1 cellular context compared by ENCODE assay signal in genomic region chr7:22105550-22105949, GRCh38.
TF ChIP-seq lines count a peak whose summit lies in the region.

No MANE protein-coding gene starts in this region.

TF ChIP-seq in K562, 482 proteins besides CTCF, POLR2A, EP300 and RAD21:
- TF ChIP-seq GMEB1 (CRISPR knock-in tag; IDR thresholded peaks at IDR 0.05) (no peak), SAP30 (IDR thresholded peaks at IDR 0.05; ENCODE audit: borderline replicate concordance, insufficient read depth, low read depth, low read length, poor library complexity, severe bottlenecking) (no peak)
- TF ChIP-seq, protein P1, sequence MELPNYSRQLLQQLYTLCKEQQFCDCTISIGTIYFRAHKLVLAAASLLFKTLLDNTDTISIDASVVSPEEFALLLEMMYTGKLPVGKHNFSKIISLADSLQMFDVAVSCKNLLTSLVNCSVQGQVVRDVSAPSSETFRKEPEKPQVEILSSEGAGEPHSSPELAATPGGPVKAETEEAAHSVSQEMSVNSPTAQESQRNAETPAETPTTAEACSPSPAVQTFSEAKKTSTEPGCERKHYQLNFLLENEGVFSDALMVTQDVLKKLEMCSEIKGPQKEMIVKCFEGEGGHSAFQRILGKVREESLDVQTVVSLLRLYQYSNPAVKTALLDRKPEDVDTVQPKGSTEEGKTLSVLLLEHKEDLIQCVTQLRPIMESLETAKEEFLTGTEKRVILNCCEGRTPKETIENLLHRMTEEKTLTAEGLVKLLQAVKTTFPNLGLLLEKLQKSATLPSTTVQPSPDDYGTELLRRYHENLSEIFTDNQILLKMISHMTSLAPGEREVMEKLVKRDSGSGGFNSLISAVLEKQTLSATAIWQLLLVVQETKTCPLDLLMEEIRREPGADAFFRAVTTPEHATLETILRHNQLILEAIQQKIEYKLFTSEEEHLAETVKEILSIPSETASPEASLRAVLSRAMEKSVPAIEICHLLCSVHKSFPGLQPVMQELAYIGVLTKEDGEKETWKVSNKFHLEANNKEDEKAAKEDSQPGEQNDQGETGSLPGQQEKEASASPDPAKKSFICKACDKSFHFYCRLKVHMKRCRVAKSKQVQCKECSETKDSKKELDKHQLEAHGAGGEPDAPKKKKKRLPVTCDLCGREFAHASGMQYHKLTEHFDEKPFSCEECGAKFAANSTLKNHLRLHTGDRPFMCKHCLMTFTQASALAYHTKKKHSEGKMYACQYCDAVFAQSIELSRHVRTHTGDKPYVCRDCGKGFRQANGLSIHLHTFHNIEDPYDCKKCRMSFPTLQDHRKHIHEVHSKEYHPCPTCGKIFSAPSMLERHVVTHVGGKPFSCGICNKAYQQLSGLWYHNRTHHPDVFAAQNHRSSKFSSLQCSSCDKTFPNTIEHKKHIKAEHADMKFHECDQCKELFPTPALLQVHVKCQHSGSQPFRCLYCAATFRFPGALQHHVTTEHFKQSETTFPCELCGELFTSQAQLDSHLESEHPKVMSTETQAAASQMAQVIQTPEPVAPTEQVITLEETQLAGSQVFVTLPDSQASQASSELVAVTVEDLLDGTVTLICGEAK (IDR thresholded peaks at IDR 0.05) = peak; percentile 59
- TF ChIP-seq, protein P1 (CRISPR knock-in tag; IDR thresholded peaks at IDR 0.05) = no peak
TF ChIP-seq in K562: peak in this region for 1.
